ENCODE assay signal across 8 cellular contexts in genomic region chr2:170770008-170770303, GRCh38. TPM values are rescaled to one million over a fixed set of nuclear protein-coding genes. Genes with fewer than 3 reads are reported as not detected.
A peak's percentile ranks its signal among the peaks of the same experiment; 100 is the strongest.
DNase-seq lines count a peak whose midpoint lies in the region; ATAC-seq and TF ChIP-seq lines count a peak whose summit lies in the region.

No MANE protein-coding gene starts in this region.

- peaks cover 10% of the 10 kb centered on the region for H3K27me3 Mint-ChIP-seq in activated naive CD8-positive, alpha-beta T cell
- H3K27me3 Mint-ChIP-seq in type B pancreatic cell = peaks cover 31% of the 10 kb centered on the region

- H3K27me3 ChIP-seq in left lung = peaks cover 0 to 33% of the 10 kb centered on the region in 2 donors

- peak overlapping the region; percentile 74 for H3K4me3 ChIP-seq in Jurkat, Clone E6-1 (ENCODE audit: low read length)
- peak overlapping the region; percentile 58 to 61 for H3K4me3 ChIP-seq in left lung

- peaks cover 0 to 16% of the 10 kb centered on the region in 2 donors for H3K4me1 ChIP-seq in left lung

- no peaks in the 10 kb centered on the region for H3K36me3 Mint-ChIP-seq in activated naive CD8-positive, alpha-beta T cell
- H3K36me3 Mint-ChIP-seq in type B pancreatic cell = no peaks in the 10 kb centered on the region

- intact Hi-C loops in left lung (cut with DNase I) = no loop called here

- CTCF ChIA-PET in GM10248 (lab: Yijun Ruan, JAX) = interaction anchor here (1.4 kb wide), 1 partner anchor 10 kb away, joined by 3 read pairs; no protein-coding TSS in a partner anchor

- H3K4me3 Mint-ChIP-seq in activated naive CD8-positive, alpha-beta T cell = peak overlapping the region; percentile 89
- peak overlapping the region; percentile 91 for H3K4me3 Mint-ChIP-seq in type B pancreatic cell

- H3K4me1 Mint-ChIP-seq in activated naive CD8-positive, alpha-beta T cell (ENCODE audit: low read depth) = peaks cover 14% of the 10 kb centered on the region
- H3K4me1 Mint-ChIP-seq in type B pancreatic cell (ENCODE audit: unreplicated experiment) = peaks cover 2% of the 10 kb centered on the region

- H3K9me3 Mint-ChIP-seq in activated naive CD8-positive, alpha-beta T cell (ENCODE audit: low read depth) = no peaks in the 10 kb centered on the region
- H3K9me3 Mint-ChIP-seq in type B pancreatic cell = no peaks in the 10 kb centered on the region

- no peak overlapping the region for H3K27ac Mint-ChIP-seq in activated naive CD8-positive, alpha-beta T cell
- peak overlapping the region; percentile 83 for H3K27ac Mint-ChIP-seq in type B pancreatic cell

- H3K27ac ChIP-seq in left lung = peak overlapping the region; percentile 73 to 75

- no peaks in the 10 kb centered on the region for H3K36me3 ChIP-seq in left lung

- H3K9me3 ChIP-seq in left lung = no peaks in the 10 kb centered on the region

- POLR2A ChIA-PET in GM10248 (lab: Yijun Ruan, JAX) = no interaction called here

- TF ChIP-seq CTCF in left lung (IDR thresholded peaks at IDR 0.05) = no peak
- no peak for TF ChIP-seq CTCF in type B pancreatic cell (conservative IDR thresholded peaks at IDR 0.05)
- TF ChIP-seq CTCF in GM10248 (IDR thresholded peaks at IDR 0.05; ENCODE audit: control extremely low read depth, extremely low read depth, low read depth, missing control alignments) = no peak

- no peak for ATAC-seq in left lung
- ATAC-seq in HG03460 (IDR thresholded peaks at IDR 0.05; ENCODE audit: unreplicated experiment) = no peak

- peak; percentile 87 for DNase-seq in DMS153 (lab: John Stamatoyannopoulos, UW)
- no peak for DNase-seq in Jurkat, Clone E6-1 (ENCODE audit: low read depth, low spot score)
- DNase-seq in left lung = no peak
- no peak for DNase-seq in type B pancreatic cell (ENCODE audit: extremely low spot score, unreplicated experiment)
- no peak for DNase-seq in GM10248 (ENCODE audit: extremely low spot score)
- DNase-seq in AML-193 (lab: John Stamatoyannopoulos, UW) = no peak

RNA-seq across cellular contexts. Expression of gene ERICH2, which starts 0.2 kb away (rescaled TPM):
- not detected for polyA plus RNA-seq in Jurkat, Clone E6-1 (2012; ENCODE audit: insufficient read depth, insufficient read length)
- total RNA-seq in left lung (1 to 10 TPM; 3.3 to 6.2 TPM), type B pancreatic cell (ENCODE audit: low replicate concordance) (not detected in 2 replicates)

RNA-seq across cellular contexts. Expression of gene GAD1, which starts 46.7 kb away (rescaled TPM):
- polyA plus RNA-seq in Jurkat, Clone E6-1 (2012; ENCODE audit: insufficient read depth, insufficient read length) = 0.93 TPM
- total RNA-seq in left lung (under 1 TPM in 1 of 2 donors, not detected in 1; 0.29 TPM), type B pancreatic cell (ENCODE audit: low replicate concordance) (1.7 and 2.2 TPM in 2 replicates)

RNA-seq across cellular contexts. Expression of gene SP5, which starts 54.8 kb away (rescaled TPM):
- polyA plus RNA-seq in Jurkat, Clone E6-1 (2012; ENCODE audit: insufficient read depth, insufficient read length) = 2.0 TPM
- total RNA-seq in left lung = 1 to 10 TPM; 2.8 to 5.1 TPM
- total RNA-seq in type B pancreatic cell (ENCODE audit: low replicate concordance) = 1.1 and 4.4 TPM in 2 replicates
